Comparison of ENCODE assay signal across 8 cellular contexts in genomic region chr1:26162220-26162703, GRCh38. TPM values are rescaled to one million over a fixed set of nuclear protein-coding genes. Genes with fewer than 3 reads are reported as not detected.
DNase-seq lines count a peak whose midpoint lies in the region; ATAC-seq, FAIRE-seq and TF ChIP-seq lines count a peak whose summit lies in the region.

No MANE protein-coding gene starts in this region.

- ATAC-seq in naive thymus-derived CD8-positive, alpha-beta T cell: no peak
- no peak for ATAC-seq in HG03175 (IDR thresholded peaks at IDR 0.05; ENCODE audit: unreplicated experiment)
- no peak for ATAC-seq in GM18861 (IDR thresholded peaks at IDR 0.05; ENCODE audit: unreplicated experiment)

- peaks cover 4 to 52% (median 16%) of the 10 kb centered on the region in 5 donors for H3K27me3 Mint-ChIP-seq in naive thymus-derived CD8-positive, alpha-beta T cell

- no peaks in the 10 kb centered on the region for H3K9me3 ChIP-seq in duodenal mucosa (ENCODE audit: control insufficient read depth in 1 of 2, low read length in 2 of 2)

- no peak for DNase-seq in AG10803 (ENCODE audit: low read depth)
- no peak for DNase-seq in Jurkat, Clone E6-1 (ENCODE audit: low read depth, low spot score)
- DNase-seq in naive thymus-derived CD8-positive, alpha-beta T cell: no peak
- no peak for DNase-seq in D721Med (ENCODE audit: insufficient read length, low spot score)
- no peak for DNase-seq in putamen (ENCODE audit: low spot score)

- H3K4me3 ChIP-seq in AG10803 (ENCODE audit: low read length) (peak overlapping the region; percentile 36), duodenal mucosa (ENCODE audit: low read depth in 1 of 2, low read length in 2 of 2) (peak overlapping the region; percentile 55 to 61)
- peak overlapping the region; percentile 48 for H3K4me3 ChIP-seq in Jurkat, Clone E6-1 (ENCODE audit: low read length)

- H3K4me3 Mint-ChIP-seq in naive thymus-derived CD8-positive, alpha-beta T cell: peak overlapping the region; percentile 14 to 75 (median 58)

- TF ChIP-seq CTCF in AG10803 (conservative IDR thresholded peaks at IDR 0.05; ENCODE audit: low read length) (no peak), D721Med (IDR thresholded peaks at IDR 0.05; ENCODE audit: insufficient read depth, missing control alignments) (no peak)

- H3K27me3 ChIP-seq in duodenal mucosa (ENCODE audit: control insufficient read depth in 1 of 2, insufficient read depth in 2 of 2, low read length in 2 of 2): peaks cover 17 to 32% of the 10 kb centered on the region in 2 donors

- peaks cover 12 to 14% of the 10 kb centered on the region in 2 donors for H3K4me1 ChIP-seq in duodenal mucosa (ENCODE audit: control insufficient read depth in 1 of 2, insufficient read depth in 2 of 2, low read length in 2 of 2)

- peaks cover 1 to 16% (median 11%) of the 10 kb centered on the region in 4 donors for H3K4me1 Mint-ChIP-seq in naive thymus-derived CD8-positive, alpha-beta T cell

- H3K36me3 ChIP-seq in duodenal mucosa (ENCODE audit: control insufficient read depth in 1 of 2, insufficient read depth in 2 of 2, low read length in 2 of 2): no peaks in the 10 kb centered on the region

- H3K36me3 Mint-ChIP-seq in naive thymus-derived CD8-positive, alpha-beta T cell: no peaks in the 10 kb centered on the region

- no peak overlapping the region for H3K9ac ChIP-seq in duodenal mucosa (ENCODE audit: low read depth in 1 of 2, low read length in 2 of 2)

- no peak overlapping the region for H3K27ac ChIP-seq in duodenal mucosa (ENCODE audit: low read depth, low read length)

- no peak for FAIRE-seq in D721Med (lab: Jason Lieb, UNC)

- POLR2A ChIA-PET in naive thymus-derived CD8-positive, alpha-beta T cell (lab: Charles Lee): no interaction called here

- no peak overlapping the region for H3K27ac Mint-ChIP-seq in naive thymus-derived CD8-positive, alpha-beta T cell

- no peaks in the 10 kb centered on the region for H3K9me3 Mint-ChIP-seq in naive thymus-derived CD8-positive, alpha-beta T cell

RNA-seq across cellular contexts. Expression of gene FAM110D, which starts 3.4 kb away (rescaled TPM):
- not detected for polyA plus RNA-seq in Jurkat, Clone E6-1 (2012; ENCODE audit: insufficient read depth, insufficient read length)
- not detected for total RNA-seq in naive thymus-derived CD8-positive, alpha-beta T cell
- polyA plus RNA-seq in naive thymus-derived CD8-positive, alpha-beta T cell: not detected

RNA-seq across cellular contexts. Expression of gene C1orf232, which starts 6.5 kb away (rescaled TPM):
- not detected for polyA plus RNA-seq in Jurkat, Clone E6-1 (2012; ENCODE audit: insufficient read depth, insufficient read length)
- not detected for total RNA-seq in naive thymus-derived CD8-positive, alpha-beta T cell
- polyA plus RNA-seq in naive thymus-derived CD8-positive, alpha-beta T cell: not detected

RNA-seq across cellular contexts. Expression of gene ZNF593, which starts 7.4 kb away (rescaled TPM):
- polyA plus RNA-seq in Jurkat, Clone E6-1 (2012; ENCODE audit: insufficient read depth, insufficient read length): 52.9 TPM
- total RNA-seq in naive thymus-derived CD8-positive, alpha-beta T cell: 10 to 100 TPM; 10.4 to 13.1 TPM
- 10 to 100 TPM; 23.4 to 26.0 (median 24.7) TPM for polyA plus RNA-seq in naive thymus-derived CD8-positive, alpha-beta T cell

RNA-seq across cellular contexts. Expression of gene ZNF593OS, which starts 9.4 kb away (rescaled TPM):
- polyA plus RNA-seq in Jurkat, Clone E6-1 (2012; ENCODE audit: insufficient read depth, insufficient read length): not detected
- total RNA-seq in naive thymus-derived CD8-positive, alpha-beta T cell: not detected
- 1 to 10 TPM in 1 of 3 donors, under 1 TPM in 2; 0.25 to 2.1 (median 0.51) TPM for polyA plus RNA-seq in naive thymus-derived CD8-positive, alpha-beta T cell

RNA-seq across cellular contexts. Expression of gene CNKSR1, which starts 15.0 kb away (rescaled TPM):
- 1.6 TPM for polyA plus RNA-seq in Jurkat, Clone E6-1 (2012; ENCODE audit: insufficient read depth, insufficient read length)
- total RNA-seq in naive thymus-derived CD8-positive, alpha-beta T cell: 1 to 10 TPM; 2.4 to 3.6 TPM
- polyA plus RNA-seq in naive thymus-derived CD8-positive, alpha-beta T cell: under 1 TPM in 1 of 3 donors, not detected in 2; 0.68 TPM
